ENCODE assay signal across 8 cellular contexts in genomic region chr1:240027059-240027462, GRCh38.
DNase-seq lines count a peak whose midpoint lies in the region; ATAC-seq, FAIRE-seq and TF ChIP-seq lines count a peak whose summit lies in the region.

No MANE protein-coding gene starts in this region.

- peak; percentile 93 for ATAC-seq in HG03354 (IDR thresholded peaks at IDR 0.05; ENCODE audit: poor library complexity, severe bottlenecking, unreplicated experiment)

- H3K27ac ChIP-seq in kidney (ENCODE audit: low read depth in 2 of 2, low read length in 2 of 2) = no peak overlapping the region
- no peak overlapping the region for H3K27ac ChIP-seq in transverse colon

- in situ Hi-C loops in transverse colon (cut with MboI; ENCODE audit: low pct_ligation_motif_present in 1 of 4, low pct_unique_long_range_greater_than_20kb in 1 of 4, low sequenced_read_pairs in 3 of 4) = loop anchor here in 2 of 4 donors (10.0 to 25.0 kb wide), 2 partner anchors 128 to 135 kb away; no protein-coding TSS in a partner anchor

- intact Hi-C loops in kidney (cut with DNase I) = no loop called here
- intact Hi-C loops in transverse colon (cut with DNase I; ENCODE audit: low total_unique reads) = loop anchor here (10.0 kb wide), 1 partner anchor 118 kb away; no protein-coding TSS in a partner anchor

- no peak for DNase-seq in D721Med (ENCODE audit: insufficient read length, low spot score)
- peak; percentile 5 for DNase-seq in GM19238 (ENCODE audit: insufficient read length, low spot score)
- DNase-seq in NCI-H460 (ENCODE audit: extremely low read depth, low read depth) = peak; percentile 62
- peak; percentile 80 for DNase-seq in astrocyte of the hippocampus (ENCODE audit: low read depth, low spot score)
- no peak for DNase-seq in kidney
- peak; percentile 49 for DNase-seq in transverse colon
- DNase-seq in GF-D8 (lab: John Stamatoyannopoulos, UW) = no peak

- no peaks in the 10 kb centered on the region for H3K9me3 ChIP-seq in kidney (ENCODE audit: control insufficient read depth in 1 of 2, low read length in 2 of 2)
- no peaks in the 10 kb centered on the region for H3K9me3 ChIP-seq in transverse colon

- no peaks in the 10 kb centered on the region for H3K27me3 ChIP-seq in transverse colon

- TF ChIP-seq EP300 in transverse colon (IDR thresholded peaks at IDR 0.05; ENCODE audit: low read depth) = no peak

- H3K36me3 ChIP-seq in kidney (ENCODE audit: control insufficient read depth in 1 of 2, insufficient read depth in 2 of 2, low read length in 2 of 2) (no peaks in the 10 kb centered on the region), transverse colon (no peaks in the 10 kb centered on the region)

- no peak overlapping the region for H3K4me3 ChIP-seq in kidney (ENCODE audit: low read length in 2 of 2)
- H3K4me3 ChIP-seq in transverse colon = no peak overlapping the region

- no peak overlapping the region for H3K9ac ChIP-seq in kidney (ENCODE audit: low read length in 2 of 2)

- no peaks in the 10 kb centered on the region for H3K4me1 ChIP-seq in kidney (ENCODE audit: control insufficient read depth in 1 of 2, insufficient read depth in 1 of 2, low read depth in 1 of 2, low read length in 2 of 2)
- H3K4me1 ChIP-seq in transverse colon = peaks cover 0 to 3% (median 0%) of the 10 kb centered on the region in 4 donors

- FAIRE-seq in D721Med (lab: Jason Lieb, UNC) (peak; percentile 98), kidney (lab: Jason Lieb, UNC) (peak; percentile 89)

- WGBS in transverse colon (ENCODE audit: low coverage in 1 of 2), 2 donors = 3 to 5% methylated on average over 5 of the region's 5 CpGs

- TF ChIP-seq POLR2A in transverse colon (IDR thresholded peaks at IDR 0.05) = no peak

- peak; percentile 99 for TF ChIP-seq CTCF in D721Med (IDR thresholded peaks at IDR 0.05; ENCODE audit: insufficient read depth, missing control alignments)
- peak; percentile 77 for TF ChIP-seq CTCF in kidney (IDR thresholded peaks at IDR 0.05; ENCODE audit: borderline replicate concordance, extremely low read depth, insufficient read depth)
- peak; percentile 80 to 92 (median 84) for TF ChIP-seq CTCF in transverse colon (IDR thresholded peaks at IDR 0.05)

Comparison
In these comparisons a context has a peak if more than half of its experiments do, and no peak if none do; other contexts are left out.
1. DNase-seq: peak in GM19238 (single experiment), NCI-H460 (single experiment), astrocyte of the hippocampus (single experiment) and transverse colon (single experiment); none in D721Med (single experiment), kidney (single experiment) and GF-D8 (single experiment).
2. Peak in every context shown above with its lines, with median percentiles within 50 percentile points of each other: CTCF ChIP-seq.